ENCODE assay signal across 34 cellular contexts in the genomic region with DNA sequence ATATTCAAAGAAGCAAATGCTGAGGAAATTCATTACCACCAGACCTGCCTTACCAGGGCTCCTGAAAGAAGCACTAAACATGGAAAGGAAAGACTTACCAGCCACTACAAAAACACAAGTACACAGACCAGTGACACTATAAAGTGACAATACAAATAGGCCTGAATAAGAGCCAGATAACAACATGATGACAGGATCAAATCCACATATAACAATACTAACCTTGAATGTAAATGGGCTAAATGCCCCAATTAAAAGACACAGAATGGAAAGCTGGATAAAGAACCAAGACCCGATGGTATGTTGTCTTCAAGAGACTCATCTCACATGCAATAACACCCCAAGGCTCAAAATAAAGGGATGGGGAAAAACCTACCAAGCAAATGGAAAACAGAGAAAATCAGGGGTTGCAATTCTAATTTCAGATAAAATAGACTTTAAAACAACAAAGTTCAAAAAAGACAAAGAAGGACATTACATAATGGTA.
"Had no signal": no experiment of that assay in that cellular context is flagged by ENCODE, and none has a peak within 500 bp of the region (broad histone marks: within the 10 kb centered on the region; RNA-seq: fewer than 3 reads in every experiment).

No MANE protein-coding gene starts in this region.

- H3K36me3 ChIP-seq: MG63 had no signal

- DNase-seq: Karpas-422, Kasumi-1, MG63, MM.1S, MV-4-11, NCI-H1048, NCI-H1092, NCI-H1092 treated with DMSO at 0.1 percent for 48 hours, NCI-H1105, NCI-H1105 treated with DMSO at 0.1 percent for 48 hours, NCI-H1417, NCI-H1417 treated with DMSO at 0.1 percent for 48 hours, NCI-H1436, NCI-H1436 treated with DMSO at 0.1 percent for 48 hours, NCI-H146, NCI-H1694, NCI-H1694 treated with DMSO at 0.1 percent for 48 hours, NCI-H187, NCI-H187 treated with DMSO at 0.1 percent for 48 hours, NCI-H1930, NCI-H2029, NCI-H2029 treated with DMSO at 0.1 percent for 48 hours, NCI-H2081, NCI-H2081 treated with DMSO at 0.1 percent for 48 hours, NCI-H2107, NCI-H2171, NCI-H2171 treated with DMSO at 0.1 percent for 48 hours, NCI-H2227 treated with DMSO at 0.1 percent for 48 hours, NCI-H226, NCI-H345, NCI-H446, NCI-H446 treated with DMSO at 0.1 percent for 48 hours, NCI-H510A, NCI-H510A treated with DMSO at 0.1 percent for 48 hours had no signal

- H3K4me3 ChIP-seq: MG63 had no signal
